29 cellular contexts compared by ENCODE assay signal in genomic region chr6:121405306-121405705, GRCh38. TPM values are rescaled to one million over a fixed set of nuclear protein-coding genes. Genes with fewer than 3 reads are reported as not detected.
"Had no signal": no experiment of that assay in that cellular context is flagged by ENCODE, and none has a peak within 500 bp of the region (broad histone marks: within the 10 kb centered on the region; RNA-seq: fewer than 3 reads in every experiment).

No MANE protein-coding gene starts in this region.

- H3K79me2 ChIP-seq: parathyroid adenoma had no signal

- H3K36me3 ChIP-seq: esophagus squamous epithelium, heart right ventricle, lower lobe of right lung, neutrophil, prostate gland, right atrium auricular region, tibial artery, upper lobe of right lung, uterus had no signal

- H2AFZ ChIP-seq: parathyroid adenoma had no signal

- H3K27ac Mint-ChIP-seq: effector memory CD8-positive, alpha-beta T cell; immature natural killer cell; natural killer cell; stimulated activated memory B cell treated with anti-CD40 and anti-IgM and Interleukin-4, amounts not matched to agents 10 μg/mL and 1 μg/mL and 100 μg/mL, for 72 hours had no signal

- H3K27me3 ChIP-seq: neutrophil, right atrium auricular region, testis, tibial artery, upper lobe of right lung, uterus had no signal

- H3K27ac ChIP-seq: esophagus squamous epithelium, heart right ventricle, lower lobe of right lung, neutrophil, parathyroid adenoma, prostate gland, right atrium auricular region, testis, tibial artery, upper lobe of right lung, uterus had no signal

- FAIRE-seq: endometrium had no signal

- H3K4me3 ChIP-seq: esophagus squamous epithelium, heart right ventricle, lower lobe of right lung, prostate gland, right atrium auricular region, testis, tibial artery, upper lobe of right lung, uterus had no signal

- H3K4me3 Mint-ChIP-seq: effector memory CD8-positive, alpha-beta T cell; immature natural killer cell; natural killer cell; stimulated activated memory B cell treated with anti-CD40 and anti-IgM and Interleukin-4, amounts not matched to agents 10 μg/mL and 1 μg/mL and 100 μg/mL, for 72 hours had no signal

- H3K9me3 Mint-ChIP-seq: effector memory CD8-positive, alpha-beta T cell; natural killer cell; stimulated activated memory B cell treated with anti-CD40 and anti-IgM and Interleukin-4, amounts not matched to agents 10 μg/mL and 1 μg/mL and 100 μg/mL, for 72 hours had no signal

- H3K4me1 ChIP-seq: esophagus squamous epithelium, heart right ventricle, lower lobe of right lung, parathyroid adenoma, prostate gland, right atrium auricular region, testis, tibial artery, upper lobe of right lung, uterus had no signal

- H3K4me1 Mint-ChIP-seq: immature natural killer cell; natural killer cell; stimulated activated memory B cell treated with anti-CD40 and anti-IgM and Interleukin-4, amounts not matched to agents 10 μg/mL and 1 μg/mL and 100 μg/mL, for 72 hours had no signal

- DNase-seq: cortex of kidney; effector memory CD8-positive, alpha-beta T cell; erythroblast; esophagus squamous epithelium; foreskin melanocyte; glutamatergic neuron; heart right ventricle; hypothalamus; immature natural killer cell; islet precursor cell; kidney glomerular epithelial cell; left colon; left ventricle myocardium superior; lower lobe of right lung; natural killer cell; stimulated activated CD4-positive, alpha-beta T cell treated with anti-CD3 and anti-CD28 coated beads, Interleukin-2, amount 100 ng/mL, for 24 hours; stimulated activated CD4-positive, alpha-beta T cell treated with anti-CD3 and anti-CD28 coated beads, Interleukin-4, amount 100 ng/mL, for 4 hours; stimulated activated naive CD8-positive, alpha-beta T cell treated with anti-CD3 and anti-CD28 coated beads, Interleukin-15, Interleukin-2, amounts not matched to agents 100 U/mL and 50 U/mL, for 24 hours; substantia nigra; testis; tibial artery; upper lobe of right lung; uterus had no signal

- H3K36me3 Mint-ChIP-seq: immature natural killer cell; natural killer cell; stimulated activated memory B cell treated with anti-CD40 and anti-IgM and Interleukin-4, amounts not matched to agents 10 μg/mL and 1 μg/mL and 100 μg/mL, for 72 hours had no signal

- H3K9me3 ChIP-seq: esophagus squamous epithelium, heart right ventricle, lower lobe of right lung, neutrophil, prostate gland, right atrium auricular region, testis, tibial artery, upper lobe of right lung, uterus had no signal

RNA-seq across cellular contexts. Expression of gene GJA1, which starts 30.1 kb away (rescaled TPM):
- total RNA-seq: natural killer cell had no signal
- polyA plus RNA-seq: immature natural killer cell had no signal
